Comparison of ENCODE assay signal across 1 cellular context in the genomic region with DNA sequence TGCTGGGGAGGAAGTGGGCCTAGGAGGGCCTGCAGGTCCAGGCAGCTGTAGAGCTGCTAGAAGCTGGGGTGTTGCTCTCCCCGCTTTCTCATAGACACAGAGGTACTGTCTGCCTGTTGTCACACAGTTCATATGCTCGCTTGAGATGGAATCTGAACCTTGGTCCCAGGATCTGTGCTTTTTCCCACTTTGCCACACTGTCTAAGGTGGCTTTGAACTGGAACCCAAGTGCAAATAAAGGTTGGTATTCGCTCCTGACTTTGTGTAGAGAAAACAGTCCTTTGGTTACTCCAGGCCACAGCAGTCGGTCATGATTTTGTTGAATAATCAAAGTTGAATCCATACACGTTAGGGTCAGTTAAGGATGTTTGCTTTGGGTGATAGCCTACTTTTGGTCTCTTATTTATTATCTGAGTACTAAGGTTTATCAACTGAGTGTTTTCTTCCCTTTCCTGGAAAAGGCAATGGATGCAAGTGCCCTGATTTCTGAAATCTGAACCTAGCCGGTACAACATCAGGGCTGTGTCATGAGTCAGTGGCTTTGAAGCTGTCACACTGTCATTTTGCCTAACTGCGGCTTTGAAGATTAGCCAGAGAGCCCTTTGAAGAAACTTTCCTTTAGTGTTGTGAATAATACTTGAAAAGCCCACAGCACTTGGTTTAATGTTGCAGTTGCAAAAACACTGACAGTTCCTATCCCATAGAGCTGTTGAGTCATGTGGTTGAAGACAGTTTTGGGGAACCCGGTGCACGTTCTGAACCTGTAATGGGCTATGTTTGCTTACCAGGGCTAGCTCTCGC.
TF ChIP-seq lines count a peak whose summit lies in the region.

No MANE protein-coding gene starts in this region.

TF ChIP-seq in HepG2, 621 proteins besides CTCF, POLR2A, EP300 and RAD21 (continued from another document and continues in another):
- TF ChIP-seq MYC (CRISPR knock-in tag; IDR thresholded peaks at IDR 0.05; ENCODE audit: borderline replicate concordance) (peak; percentile 58; the same call in 1 of the 2 replicates), GATA4 (IDR thresholded peaks at IDR 0.05; ENCODE audit: borderline replicate concordance, low read depth) (peak; percentile 95), ZNF460 (CRISPR knock-in tag; IDR thresholded peaks at IDR 0.05; ENCODE audit: borderline replicate concordance) (no peak; the same call in 1 of the 2 replicates), HNF4G (IDR thresholded peaks at IDR 0.05; ENCODE audit: borderline replicate concordance, low read depth, low read length) (peak; percentile 86), HNF4G (CRISPR knock-in tag; IDR thresholded peaks at IDR 0.05; ENCODE audit: borderline replicate concordance, low read depth) (peak; percentile 87; the same call in 1 of the 2 replicates), ZSCAN31 (CRISPR knock-in tag; IDR thresholded peaks at IDR 0.05; ENCODE audit: low read depth) (no peak; the same call in 1 of the 2 replicates), TSC22D2 (CRISPR knock-in tag; IDR thresholded peaks at IDR 0.05; ENCODE audit: borderline replicate concordance) (no peak), MAFG (CRISPR knock-in tag; IDR thresholded peaks at IDR 0.05) (no peak), SP1 (IDR thresholded peaks at IDR 0.05) (no peak), SP1 (CRISPR knock-in tag; IDR thresholded peaks at IDR 0.05) (no peak), RARA (CRISPR knock-in tag; IDR thresholded peaks at IDR 0.05) (peak; percentile 87), ZNF543 (CRISPR knock-in tag; IDR thresholded peaks at IDR 0.05) (peak; percentile 86), SOX13 (IDR thresholded peaks at IDR 0.05) (peak; percentile 61), SOX13 (CRISPR knock-in tag; conservative IDR thresholded peaks at IDR 0.05 in 1 of 2, IDR thresholded peaks at IDR 0.05 in 1 of 2) (peak in 1 of 2 experiments; percentile 79; a peak in 2 of 4 replicates), ATAD3A (CRISPR knock-in tag; IDR thresholded peaks at IDR 0.05) (no peak), SRSF4 (IDR thresholded peaks at IDR 0.05; ENCODE audit: low read depth, low read length, poor library complexity, severe bottlenecking) (no peak), EHMT2 (IDR thresholded peaks at IDR 0.05; ENCODE audit: borderline replicate concordance, low read depth, low read length) (peak; percentile 73; the same call in 1 of the 2 replicates), NR1H2 (CRISPR knock-in tag; IDR thresholded peaks at IDR 0.05; ENCODE audit: borderline replicate concordance, low read depth) (no peak), KLF11 (CRISPR knock-in tag; IDR thresholded peaks at IDR 0.05) (no peak), NCOA2 (CRISPR knock-in tag; IDR thresholded peaks at IDR 0.05) (peak; percentile 98), ZNF331 (CRISPR knock-in tag; IDR thresholded peaks at IDR 0.05) (peak; percentile 71; the same call in 1 of the 2 replicates), GFI1 (CRISPR knock-in tag; IDR thresholded peaks at IDR 0.05; ENCODE audit: borderline replicate concordance) (peak; percentile 99), GATAD1 (CRISPR knock-in tag; IDR thresholded peaks at IDR 0.05) (peak; percentile 47), YY1 (IDR thresholded peaks at IDR 0.05; ENCODE audit: insufficient read depth, insufficient replicate concordance, low read depth, low read length) (peak; percentile 35), ZNF30 (CRISPR knock-in tag; IDR thresholded peaks at IDR 0.05) (no peak), ZBTB42 (CRISPR knock-in tag; IDR thresholded peaks at IDR 0.05) (peak; percentile 49; the same call in 1 of the 2 replicates), JUNB (CRISPR knock-in tag; IDR thresholded peaks at IDR 0.05; ENCODE audit: borderline replicate concordance) (peak; percentile 57; the same call in 1 of the 2 replicates), SMYD3 (CRISPR knock-in tag; IDR thresholded peaks at IDR 0.05) (no peak), RAD51 (IDR thresholded peaks at IDR 0.05; ENCODE audit: borderline replicate concordance) (no peak), IKZF1 (IDR thresholded peaks at IDR 0.05) (no peak), BORCS8-MEF2B (CRISPR knock-in tag; IDR thresholded peaks at IDR 0.05) (peak; percentile 23; the same call in 1 of the 2 replicates), ZNF619 (CRISPR knock-in tag; IDR thresholded peaks at IDR 0.05) (no peak), POLR2AphosphoS2 (IDR thresholded peaks at IDR 0.05; ENCODE audit: low read depth, low read length) (no peak), HCFC1 (IDR thresholded peaks at IDR 0.05; ENCODE audit: low read depth, low read length) (no peak), THYN1 (CRISPR knock-in tag; IDR thresholded peaks at IDR 0.05; ENCODE audit: borderline replicate concordance, low read depth) (no peak), HES4 (CRISPR knock-in tag; IDR thresholded peaks at IDR 0.05; ENCODE audit: borderline replicate concordance) (no peak), WIZ (CRISPR knock-in tag; IDR thresholded peaks at IDR 0.05) (0 out of 2 replicates have a peak, but pooled peaks have one; percentile 10), ZNF501 (CRISPR knock-in tag; IDR thresholded peaks at IDR 0.05) (peak; percentile 32; the same call in 1 of the 2 replicates), MIER3 (CRISPR knock-in tag; IDR thresholded peaks at IDR 0.05; ENCODE audit: borderline replicate concordance) (peak; percentile 55; the same call in 1 of the 2 replicates), NR2F6 (IDR thresholded peaks at IDR 0.05) (peak; percentile 88), NR2F6 (CRISPR knock-in tag; IDR thresholded peaks at IDR 0.05) (peak; percentile 65), ZFP82 (CRISPR knock-in tag; IDR thresholded peaks at IDR 0.05; ENCODE audit: borderline replicate concordance) (0 out of 2 replicates have a peak, but pooled peaks have one; percentile 25), RBAK (CRISPR knock-in tag; IDR thresholded peaks at IDR 0.05) (no peak), ASH2L (IDR thresholded peaks at IDR 0.05; ENCODE audit: insufficient read length, low read depth, low read length) (peak; percentile 96), XBP1 (CRISPR knock-in tag; IDR thresholded peaks at IDR 0.05) (no peak), HNF4A (CRISPR knock-in tag; IDR thresholded peaks at IDR 0.05) (peak; percentile 98), CBX2 (IDR thresholded peaks at IDR 0.05; ENCODE audit: low read depth, low read length) (no peak), CBX2 (CRISPR knock-in tag; IDR thresholded peaks at IDR 0.05; ENCODE audit: low read depth) (no peak), YEATS2 (CRISPR knock-in tag; IDR thresholded peaks at IDR 0.05; ENCODE audit: borderline replicate concordance) (peak; percentile 48; the same call in 1 of the 2 replicates)
- TF ChIP-seq, protein P1, sequence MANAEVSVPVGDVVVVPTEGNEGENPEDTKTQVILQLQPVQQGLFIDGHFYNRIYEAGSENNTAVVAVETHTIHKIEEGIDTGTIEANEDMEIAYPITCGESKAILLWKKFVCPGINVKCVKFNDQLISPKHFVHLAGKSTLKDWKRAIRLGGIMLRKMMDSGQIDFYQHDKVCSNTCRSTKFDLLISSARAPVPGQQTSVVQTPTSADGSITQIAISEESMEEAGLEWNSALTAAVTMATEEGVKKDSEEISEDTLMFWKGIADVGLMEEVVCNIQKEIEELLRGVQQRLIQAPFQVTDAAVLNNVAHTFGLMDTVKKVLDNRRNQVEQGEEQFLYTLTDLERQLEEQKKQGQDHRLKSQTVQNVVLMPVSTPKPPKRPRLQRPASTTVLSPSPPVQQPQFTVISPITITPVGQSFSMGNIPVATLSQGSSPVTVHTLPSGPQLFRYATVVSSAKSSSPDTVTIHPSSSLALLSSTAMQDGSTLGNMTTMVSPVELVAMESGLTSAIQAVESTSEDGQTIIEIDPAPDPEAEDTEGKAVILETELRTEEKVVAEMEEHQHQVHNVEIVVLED (CRISPR knock-in tag; IDR thresholded peaks at IDR 0.05; ENCODE audit: borderline replicate concordance): peak; percentile 51; the same call in 1 of the 2 replicates
- TF ChIP-seq, protein P2, sequence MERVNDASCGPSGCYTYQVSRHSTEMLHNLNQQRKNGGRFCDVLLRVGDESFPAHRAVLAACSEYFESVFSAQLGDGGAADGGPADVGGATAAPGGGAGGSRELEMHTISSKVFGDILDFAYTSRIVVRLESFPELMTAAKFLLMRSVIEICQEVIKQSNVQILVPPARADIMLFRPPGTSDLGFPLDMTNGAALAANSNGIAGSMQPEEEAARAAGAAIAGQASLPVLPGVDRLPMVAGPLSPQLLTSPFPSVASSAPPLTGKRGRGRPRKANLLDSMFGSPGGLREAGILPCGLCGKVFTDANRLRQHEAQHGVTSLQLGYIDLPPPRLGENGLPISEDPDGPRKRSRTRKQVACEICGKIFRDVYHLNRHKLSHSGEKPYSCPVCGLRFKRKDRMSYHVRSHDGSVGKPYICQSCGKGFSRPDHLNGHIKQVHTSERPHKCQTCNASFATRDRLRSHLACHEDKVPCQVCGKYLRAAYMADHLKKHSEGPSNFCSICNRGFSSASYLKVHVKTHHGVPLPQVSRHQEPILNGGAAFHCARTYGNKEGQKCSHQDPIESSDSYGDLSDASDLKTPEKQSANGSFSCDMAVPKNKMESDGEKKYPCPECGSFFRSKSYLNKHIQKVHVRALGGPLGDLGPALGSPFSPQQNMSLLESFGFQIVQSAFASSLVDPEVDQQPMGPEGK (CRISPR knock-in tag; IDR thresholded peaks at IDR 0.05): peak; percentile 69; the same call in 1 of the 2 replicates
- TF ChIP-seq, protein P3, sequence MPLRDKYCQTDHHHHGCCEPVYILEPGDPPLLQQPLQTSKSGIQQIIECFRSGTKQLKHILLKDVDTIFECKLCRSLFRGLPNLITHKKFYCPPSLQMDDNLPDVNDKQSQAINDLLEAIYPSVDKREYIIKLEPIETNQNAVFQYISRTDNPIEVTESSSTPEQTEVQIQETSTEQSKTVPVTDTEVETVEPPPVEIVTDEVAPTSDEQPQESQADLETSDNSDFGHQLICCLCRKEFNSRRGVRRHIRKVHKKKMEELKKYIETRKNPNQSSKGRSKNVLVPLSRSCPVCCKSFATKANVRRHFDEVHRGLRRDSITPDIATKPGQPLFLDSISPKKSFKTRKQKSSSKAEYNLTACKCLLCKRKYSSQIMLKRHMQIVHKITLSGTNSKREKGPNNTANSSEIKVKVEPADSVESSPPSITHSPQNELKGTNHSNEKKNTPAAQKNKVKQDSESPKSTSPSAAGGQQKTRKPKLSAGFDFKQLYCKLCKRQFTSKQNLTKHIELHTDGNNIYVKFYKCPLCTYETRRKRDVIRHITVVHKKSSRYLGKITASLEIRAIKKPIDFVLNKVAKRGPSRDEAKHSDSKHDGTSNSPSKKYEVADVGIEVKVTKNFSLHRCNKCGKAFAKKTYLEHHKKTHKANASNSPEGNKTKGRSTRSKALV (CRISPR knock-in tag; IDR thresholded peaks at IDR 0.05): peak; percentile 38; the same call in 1 of the 2 replicates
- TF ChIP-seq, protein P4, sequence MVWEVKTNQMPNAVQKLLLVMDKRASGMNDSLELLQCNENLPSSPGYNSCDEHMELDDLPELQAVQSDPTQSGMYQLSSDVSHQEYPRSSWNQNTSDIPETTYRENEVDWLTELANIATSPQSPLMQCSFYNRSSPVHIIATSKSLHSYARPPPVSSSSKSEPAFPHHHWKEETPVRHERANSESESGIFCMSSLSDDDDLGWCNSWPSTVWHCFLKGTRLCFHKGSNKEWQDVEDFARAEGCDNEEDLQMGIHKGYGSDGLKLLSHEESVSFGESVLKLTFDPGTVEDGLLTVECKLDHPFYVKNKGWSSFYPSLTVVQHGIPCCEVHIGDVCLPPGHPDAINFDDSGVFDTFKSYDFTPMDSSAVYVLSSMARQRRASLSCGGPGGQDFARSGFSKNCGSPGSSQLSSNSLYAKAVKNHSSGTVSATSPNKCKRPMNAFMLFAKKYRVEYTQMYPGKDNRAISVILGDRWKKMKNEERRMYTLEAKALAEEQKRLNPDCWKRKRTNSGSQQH (CRISPR knock-in tag; IDR thresholded peaks at IDR 0.05; ENCODE audit: low read depth): no peak
- TF ChIP-seq, protein P5, sequence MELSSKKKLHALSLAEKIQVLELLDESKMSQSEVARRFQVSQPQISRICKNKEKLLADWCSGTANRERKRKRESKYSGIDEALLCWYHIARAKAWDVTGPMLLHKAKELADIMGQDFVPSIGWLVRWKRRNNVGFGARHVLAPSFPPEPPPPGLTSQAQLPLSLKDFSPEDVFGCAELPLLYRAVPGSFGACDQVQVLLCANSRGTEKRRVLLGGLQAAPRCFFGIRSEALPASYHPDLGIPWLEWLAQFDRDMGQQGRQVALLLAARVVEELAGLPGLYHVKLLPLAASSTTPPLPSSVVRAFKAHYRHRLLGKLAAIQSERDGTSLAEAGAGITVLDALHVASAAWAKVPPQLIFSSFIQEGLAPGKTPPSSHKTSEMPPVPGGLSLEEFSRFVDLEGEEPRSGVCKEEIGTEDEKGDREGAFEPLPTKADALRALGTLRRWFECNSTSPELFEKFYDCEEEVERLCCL (CRISPR knock-in tag; IDR thresholded peaks at IDR 0.05; ENCODE audit: borderline replicate concordance): no peak
- TF ChIP-seq, protein P6, sequence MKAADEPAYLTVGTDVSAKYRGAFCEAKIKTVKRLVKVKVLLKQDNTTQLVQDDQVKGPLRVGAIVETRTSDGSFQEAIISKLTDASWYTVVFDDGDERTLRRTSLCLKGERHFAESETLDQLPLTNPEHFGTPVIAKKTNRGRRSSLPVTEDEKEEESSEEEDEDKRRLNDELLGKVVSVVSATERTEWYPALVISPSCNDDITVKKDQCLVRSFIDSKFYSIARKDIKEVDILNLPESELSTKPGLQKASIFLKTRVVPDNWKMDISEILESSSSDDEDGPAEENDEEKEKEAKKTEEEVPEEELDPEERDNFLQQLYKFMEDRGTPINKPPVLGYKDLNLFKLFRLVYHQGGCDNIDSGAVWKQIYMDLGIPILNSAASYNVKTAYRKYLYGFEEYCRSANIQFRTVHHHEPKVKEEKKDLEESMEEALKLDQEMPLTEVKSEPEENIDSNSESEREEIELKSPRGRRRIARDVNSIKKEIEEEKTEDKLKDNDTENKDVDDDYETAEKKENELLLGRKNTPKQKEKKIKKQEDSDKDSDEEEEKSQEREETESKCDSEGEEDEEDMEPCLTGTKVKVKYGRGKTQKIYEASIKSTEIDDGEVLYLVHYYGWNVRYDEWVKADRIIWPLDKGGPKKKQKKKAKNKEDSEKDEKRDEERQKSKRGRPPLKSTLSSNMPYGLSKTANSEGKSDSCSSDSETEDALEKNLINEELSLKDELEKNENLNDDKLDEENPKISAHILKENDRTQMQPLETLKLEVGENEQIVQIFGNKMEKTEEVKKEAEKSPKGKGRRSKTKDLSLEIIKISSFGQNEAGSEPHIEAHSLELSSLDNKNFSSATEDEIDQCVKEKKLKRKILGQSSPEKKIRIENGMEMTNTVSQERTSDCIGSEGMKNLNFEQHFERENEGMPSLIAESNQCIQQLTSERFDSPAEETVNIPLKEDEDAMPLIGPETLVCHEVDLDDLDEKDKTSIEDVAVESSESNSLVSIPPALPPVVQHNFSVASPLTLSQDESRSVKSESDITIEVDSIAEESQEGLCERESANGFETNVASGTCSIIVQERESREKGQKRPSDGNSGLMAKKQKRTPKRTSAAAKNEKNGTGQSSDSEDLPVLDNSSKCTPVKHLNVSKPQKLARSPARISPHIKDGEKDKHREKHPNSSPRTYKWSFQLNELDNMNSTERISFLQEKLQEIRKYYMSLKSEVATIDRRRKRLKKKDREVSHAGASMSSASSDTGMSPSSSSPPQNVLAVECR (CRISPR knock-in tag; IDR thresholded peaks at IDR 0.05; ENCODE audit: borderline replicate concordance): peak; percentile 55; the same call in 1 of the 2 replicates
